ENCODE assay signal across 8 cellular contexts in genomic region chr5:70400984-70401686, GRCh38.
DNase-seq lines count a peak whose midpoint lies in the region; ATAC-seq and TF ChIP-seq lines count a peak whose summit lies in the region.
"Not testable (repeated sequence)": the region's sequence is repeated elsewhere in the genome, so short reads cannot be mapped to it uniquely, and the experiment has no call there.

No MANE protein-coding gene starts in this region.

- ATAC-seq in GM21447 (IDR thresholded peaks at IDR 0.05; ENCODE audit: unreplicated experiment), result peak; percentile 100
- peak; percentile 71 to 97 for ATAC-seq in left cardiac atrium

- no CpG with 5 or more reads among the region's 71 CpGs for WGBS in mammary epithelial cell (ENCODE audit: low coverage, missing lambda C conversion rate)

- H3K4me1 Mint-ChIP-seq in nephron progenitor cell, result not testable (repeated sequence)

- not testable (repeated sequence) for DNase-seq in AG09309 (ENCODE audit: low read depth)
- DNase-seq in NB4 (ENCODE audit: low read depth), result peak; percentile 69
- peak; percentile 15 for DNase-seq in activated CD8-positive, alpha-beta memory T cell treated with anti-CD3 and anti-CD28 coated beads, Interleukin-2, amount 50 U/mL, for 24 hours (ENCODE audit: extremely low read depth)
- peak; percentile 20 for DNase-seq in mammary epithelial cell
- peak; percentile 37 for DNase-seq in left cardiac atrium
- DNase-seq in nephron progenitor cell, result peak; percentile 67
- DNase-seq in stimulated activated CD8-positive, alpha-beta memory T cell treated with anti-CD3 and anti-CD28 coated beads, Interleukin-12 subunit alpha, Interleukin-12 subunit beta, amount 100 ng/mL, for 1 hour (ENCODE audit: low read depth), result peak; percentile 37

- TF ChIP-seq CTCF in AG09309 (IDR thresholded peaks at IDR 0.05; ENCODE audit: control insufficient read depth, insufficient read depth, low read depth, low read length, missing control alignments); NB4 (IDR thresholded peaks at IDR 0.05; ENCODE audit: low read depth, low read length); mammary epithelial cell (conservative IDR thresholded peaks at IDR 0.05 in 1 of 2, IDR thresholded peaks at IDR 0.05 in 1 of 2; ENCODE audit: extremely low read depth in 1 of 2, insufficient read depth in 1 of 2, low read depth in 1 of 2, low read length in 2 of 2); nephron progenitor cell (IDR thresholded peaks at IDR 0.05): not testable (repeated sequence)

- H3K9me3 Mint-ChIP-seq in nephron progenitor cell, result not testable (repeated sequence)

- not testable (repeated sequence) for H3K9me3 ChIP-seq in mammary epithelial cell (replicated peaks; ENCODE audit: insufficient read depth, low read length)

- not testable (repeated sequence) for H3K27me3 Mint-ChIP-seq in nephron progenitor cell (ENCODE audit: low read depth, poor library complexity)

- H3K4me1 ChIP-seq in mammary epithelial cell (ENCODE audit: insufficient read depth, low read length), result not testable (repeated sequence)

- in situ Hi-C loops in mammary epithelial cell (cut with MboI; ENCODE audit: low sequenced_read_pairs in 2 of 2), result not testable (repeated sequence)

- not testable (repeated sequence) for H4K20me1 ChIP-seq in mammary epithelial cell (ENCODE audit: insufficient read depth, low read length)

- not testable (repeated sequence) for H3K36me3 Mint-ChIP-seq in nephron progenitor cell (ENCODE audit: low read depth)

- H3K4me3 ChIP-seq in AG09309 (ENCODE audit: control insufficient read depth, low read depth, low read length) (peak overlapping the region; percentile 24), NB4 (ENCODE audit: low read depth, low read length) (peak overlapping the region; percentile 57), mammary epithelial cell (replicated peaks in 1 of 3; ENCODE audit: insufficient read depth in 1 of 3, low read depth in 2 of 3, low read length in 3 of 3) (peak overlapping the region in 2 of 3 experiments; percentile 16 to 46)

- not testable (repeated sequence) for H3K36me3 ChIP-seq in mammary epithelial cell (ENCODE audit: insufficient read depth, low read length)

- H3K27ac ChIP-seq in mammary epithelial cell (ENCODE audit: insufficient read depth, low read depth, low read length), result not testable (repeated sequence)

- H3K9ac ChIP-seq in mammary epithelial cell (ENCODE audit: insufficient read depth, low read length), result not testable (repeated sequence)

- dilution Hi-C loops in mammary epithelial cell (cut with HindIII; ENCODE audit: low sequenced_read_pairs), result not testable (repeated sequence)

- CTCF ChIA-PET in mammary epithelial cell (lab: Charles Lee; ENCODE audit: low non-redundant PET), result not testable (repeated sequence)

- H3K27ac Mint-ChIP-seq in nephron progenitor cell, result not testable (repeated sequence)

- H3K27me3 ChIP-seq in mammary epithelial cell (ENCODE audit: insufficient read depth, low read length), result not testable (repeated sequence)

- not testable (repeated sequence) for H3K4me2 ChIP-seq in mammary epithelial cell (ENCODE audit: insufficient read depth, low read depth, low read length)

- intact Hi-C loops in mammary epithelial cell (cut with micrococcal nuclease); left cardiac atrium (cut with DNase I): not testable (repeated sequence)

- H2AFZ ChIP-seq in mammary epithelial cell (ENCODE audit: low read depth, low read length), result not testable (repeated sequence)

- H3K4me3 Mint-ChIP-seq in nephron progenitor cell, result peak overlapping the region; percentile 63

- BruUV-seq in mammary epithelial cell (replicated peaks; lab: Mats Ljungman, UMichigan), result not testable (repeated sequence)

- TF ChIP-seq POLR2A in NB4 (IDR thresholded peaks at IDR 0.05; ENCODE audit: extremely low read depth, insufficient read length), result not testable (repeated sequence)

- H3K79me2 ChIP-seq in mammary epithelial cell (ENCODE audit: insufficient read depth, low read length), result not testable (repeated sequence)
